ENCODE assay signal across 1 cellular context in the genomic region with DNA sequence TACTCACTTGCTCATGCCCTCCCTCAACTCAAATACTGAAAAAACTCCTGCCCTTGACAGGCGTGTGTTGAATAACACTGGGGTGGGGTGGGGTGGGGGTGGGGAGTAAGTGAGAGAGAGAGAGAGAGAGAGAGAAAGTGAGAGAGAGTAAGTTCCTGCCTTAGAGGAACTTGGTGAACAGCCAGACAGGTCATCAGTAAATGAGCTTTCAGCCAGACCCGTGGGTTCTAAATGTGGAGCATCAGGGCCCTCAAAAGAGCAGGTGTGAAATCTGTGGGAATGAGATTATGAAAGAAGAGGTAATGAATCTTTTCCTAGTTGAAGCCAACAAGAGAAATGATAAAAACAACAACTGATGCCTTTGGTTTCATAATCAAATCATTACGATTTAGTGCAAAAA.
A peak's percentile ranks its signal among the peaks of the same experiment; 100 is the strongest.
TF ChIP-seq lines count a peak whose summit lies in the region.

No MANE protein-coding gene starts in this region.

TF ChIP-seq in GM12878, 131 proteins besides CTCF, POLR2A, EP300 and RAD21 (continued from another document):
- TF ChIP-seq, protein P1, sequence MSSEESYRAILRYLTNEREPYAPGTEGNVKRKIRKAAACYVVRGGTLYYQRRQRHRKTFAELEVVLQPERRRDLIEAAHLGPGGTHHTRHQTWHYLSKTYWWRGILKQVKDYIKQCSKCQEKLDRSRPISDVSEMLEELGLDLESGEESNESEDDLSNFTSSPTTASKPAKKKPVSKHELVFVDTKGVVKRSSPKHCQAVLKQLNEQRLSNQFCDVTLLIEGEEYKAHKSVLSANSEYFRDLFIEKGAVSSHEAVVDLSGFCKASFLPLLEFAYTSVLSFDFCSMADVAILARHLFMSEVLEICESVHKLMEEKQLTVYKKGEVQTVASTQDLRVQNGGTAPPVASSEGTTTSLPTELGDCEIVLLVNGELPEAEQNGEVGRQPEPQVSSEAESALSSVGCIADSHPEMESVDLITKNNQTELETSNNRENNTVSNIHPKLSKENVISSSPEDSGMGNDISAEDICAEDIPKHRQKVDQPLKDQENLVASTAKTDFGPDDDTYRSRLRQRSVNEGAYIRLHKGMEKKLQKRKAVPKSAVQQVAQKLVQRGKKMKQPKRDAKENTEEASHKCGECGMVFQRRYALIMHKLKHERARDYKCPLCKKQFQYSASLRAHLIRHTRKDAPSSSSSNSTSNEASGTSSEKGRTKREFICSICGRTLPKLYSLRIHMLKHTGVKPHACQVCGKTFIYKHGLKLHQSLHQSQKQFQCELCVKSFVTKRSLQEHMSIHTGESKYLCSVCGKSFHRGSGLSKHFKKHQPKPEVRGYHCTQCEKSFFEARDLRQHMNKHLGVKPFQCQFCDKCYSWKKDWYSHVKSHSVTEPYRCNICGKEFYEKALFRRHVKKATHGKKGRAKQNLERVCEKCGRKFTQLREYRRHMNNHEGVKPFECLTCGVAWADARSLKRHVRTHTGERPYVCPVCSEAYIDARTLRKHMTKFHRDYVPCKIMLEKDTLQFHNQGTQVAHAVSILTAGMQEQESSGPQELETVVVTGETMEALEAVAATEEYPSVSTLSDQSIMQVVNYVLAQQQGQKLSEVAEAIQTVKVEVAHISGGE (CRISPR knock-in tag; IDR thresholded peaks at IDR 0.05), result no peak
- TF ChIP-seq IKZF2 (IDR thresholded peaks at IDR 0.05) (peak in 1 of 2 experiments; percentile 33; a peak in 1 of 4 replicates), SMARCA5 (IDR thresholded peaks at IDR 0.05) (no peak), EED (IDR thresholded peaks at IDR 0.05; ENCODE audit: low read depth) (no peak), CREM (IDR thresholded peaks at IDR 0.05; ENCODE audit: low read depth) (no peak), SIX5 (IDR thresholded peaks at IDR 0.05; ENCODE audit: low read depth, low read length, severe bottlenecking) (no peak)
